ENCODE assay signal across 1 cellular context in the genomic region with DNA sequence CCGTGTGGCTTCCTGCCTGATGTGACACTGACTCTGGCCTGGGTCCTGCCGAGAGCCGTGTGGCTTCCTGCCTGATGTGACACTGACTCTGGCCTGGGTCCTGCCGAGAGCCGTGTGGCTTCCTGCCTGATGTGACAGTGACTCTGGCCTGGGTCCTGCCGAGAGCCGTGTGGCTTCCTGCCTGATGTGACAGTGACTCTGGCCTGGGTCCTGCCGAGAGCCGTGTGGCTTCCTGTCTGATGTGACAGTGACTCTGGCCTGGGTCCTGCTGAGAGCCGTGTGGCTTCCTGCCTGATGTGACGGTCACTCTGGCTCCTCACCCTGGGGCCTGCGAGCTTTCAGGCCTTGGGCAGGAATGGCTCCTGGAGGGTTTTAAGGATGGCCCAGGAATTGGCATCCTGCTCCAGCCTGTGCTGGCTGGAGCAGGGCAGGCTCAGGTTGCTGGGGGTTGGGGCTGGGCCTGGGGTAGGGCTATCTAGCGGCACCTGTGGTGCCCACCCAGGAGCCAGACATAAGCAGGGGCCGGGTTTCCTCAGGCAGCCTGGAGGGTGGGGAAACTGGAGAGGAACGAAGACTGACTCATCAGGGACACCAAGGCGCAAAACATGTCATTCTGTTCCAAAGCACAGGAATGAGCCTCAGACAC.
TF ChIP-seq lines count a peak whose summit lies in the region.

No MANE protein-coding gene starts in this region.

TF ChIP-seq in liver, 16 proteins besides CTCF, POLR2A, EP300 and RAD21:
- TF ChIP-seq REST (IDR thresholded peaks at IDR 0.05) (peak; percentile 24), HNF4A (conservative IDR thresholded peaks at IDR 0.05) (peak in 1 of 2 donors; percentile 62), RXRA (IDR thresholded peaks at IDR 0.05) (peak in 1 of 2 donors; percentile 78), SP1 (IDR thresholded peaks at IDR 0.05) (peak; percentile 59), GABPA (IDR thresholded peaks at IDR 0.05 in 1 of 2, conservative IDR thresholded peaks at IDR 0.05 in 1 of 2) (peak in 1 of 2 donors; percentile 80)
